8 cellular contexts compared by ENCODE assay signal in genomic region chr10:132434405-132435005, GRCh38. TPM values are rescaled to one million over a fixed set of nuclear protein-coding genes. Genes with fewer than 3 reads are reported as not detected.
A peak's percentile ranks its signal among the peaks of the same experiment; 100 is the strongest.
DNase-seq lines count a peak whose midpoint lies in the region; ATAC-seq, FAIRE-seq and TF ChIP-seq lines count a peak whose summit lies in the region.

No MANE protein-coding gene starts in this region.

- RAD21 ChIA-PET in GM12878 (lab: Charles Lee; ENCODE audit: unreplicated experiment): no interaction called here

- no peak for TF ChIP-seq POLR2A in GM12878 (IDR thresholded peaks at IDR 0.05; ENCODE audit: low read depth, low read length)

- H3K9me3 Mint-ChIP-seq in WTC11: peaks cover under 1% of the 10 kb centered on the region; the same call in 1 of the 2 replicates

- no peaks in the 10 kb centered on the region for H3K9me3 ChIP-seq in GM12878 (replicated peaks; ENCODE audit: control insufficient read depth, insufficient read depth, low read length)

- 30% methylated on average over 12 of the region's 12 CpGs for WGBS in GM12878 (ENCODE audit: insufficient coverage, insufficient replicate concordance, low lambda C conversion rate, missing lambda C conversion rate)

- H3K4me1 ChIP-seq in GM12878 (ENCODE audit: control insufficient read depth, insufficient read depth, low read length): no peaks in the 10 kb centered on the region

- H3K4me2 ChIP-seq in GM12878 (ENCODE audit: control insufficient read depth, insufficient read depth): peak overlapping the region; percentile 60; the same call in 1 of the 2 replicates

- no peaks in the 10 kb centered on the region for H3K27me3 ChIP-seq in GM12878 (replicated peaks in 1 of 2; ENCODE audit: control insufficient read depth in 2 of 2, insufficient read depth in 2 of 2, low read length in 1 of 2)

- no peaks in the 10 kb centered on the region for H3K36me3 Mint-ChIP-seq in WTC11

- POLR2A ChIA-PET in GM12878 (lab: Charles Lee): no interaction called here
- POLR2A ChIA-PET in WTC11 (lab: Charles Lee): no interaction called here

- BruUV-seq in GM12878 (replicated peaks; lab: Mats Ljungman, UMichigan): no TSS peak

- no peaks in the 10 kb centered on the region for H3K4me1 Mint-ChIP-seq in WTC11

- intact Hi-C loops in GM12878 (cut with micrococcal nuclease; ENCODE audit: unreplicated experiment): no loop called here

- TF ChIP-seq CTCF in GM12878 (IDR thresholded peaks at IDR 0.05 in 2 of 3, conservative IDR thresholded peaks at IDR 0.05 in 1 of 3; ENCODE audit: control insufficient read depth in 2 of 3, extremely low read depth in 1 of 3, insufficient read depth in 1 of 3, low read depth in 3 of 3, low read length in 3 of 3): no peak
- TF ChIP-seq CTCF in WTC11 (IDR thresholded peaks at IDR 0.05): no peak

- H2AFZ ChIP-seq in GM12878 (ENCODE audit: control insufficient read depth, low read depth, low read length): peak overlapping the region; percentile 88

- no peak for FAIRE-seq in GM12878 (lab: Jason Lieb, UNC)

- no peak for TF ChIP-seq EP300 in GM12878 (IDR thresholded peaks at IDR 0.05; ENCODE audit: borderline replicate concordance in 1 of 2, control insufficient read depth in 1 of 2, low read depth in 2 of 2, low read length in 2 of 2)

- SMC1A ChIA-PET in GM12878 (lab: Charles Lee; ENCODE audit: uncharacterized antibody, unreplicated experiment): no interaction called here

- H4K20me1 ChIP-seq in GM12878 (ENCODE audit: control insufficient read depth, insufficient read depth): no peaks in the 10 kb centered on the region

- peak; percentile 29 for DNase-seq in SHP77 treated with DMSO at 0.1 percent for 48 hours (lab: John Stamatoyannopoulos, UW)
- DNase-seq in GM12878 (ENCODE audit: low read depth, low spot score): no peak
- peak; percentile 50 to 63 for DNase-seq in stimulated activated CD4-positive, alpha-beta T cell treated with anti-CD3 and anti-CD28 coated beads, Interleukin-4, amount 100 ng/mL, for 48 hours (ENCODE audit: low read depth in 2 of 2)
- no peak for DNase-seq in WTC11 (ENCODE audit: low spot score)
- no peak for DNase-seq in DMS114 treated with DMSO at 0.1 percent for 48 hours (lab: John Stamatoyannopoulos, UW; ENCODE audit: unreplicated experiment)
- no peak for DNase-seq in AG08396 (ENCODE audit: low spot score)

- H3K79me2 ChIP-seq in GM12878 (ENCODE audit: control insufficient read depth, insufficient read depth, low read length): no peaks in the 10 kb centered on the region

- H3K4me3 Mint-ChIP-seq in WTC11: no peak overlapping the region

- H3K9ac ChIP-seq in GM12878 (ENCODE audit: control insufficient read depth, insufficient read depth, low read length): 0 out of 2 replicates have a peak overlapping the region, but pooled peaks have one; percentile 20

- no peak overlapping the region for H3K27ac ChIP-seq in GM12878 (ENCODE audit: control insufficient read depth, insufficient read depth)

- H3K36me3 ChIP-seq in GM12878 (ENCODE audit: control insufficient read depth in 2 of 2, insufficient read depth in 2 of 2, low read length in 1 of 2): no peaks in the 10 kb centered on the region

- no peak overlapping the region for H3K27ac Mint-ChIP-seq in WTC11

- H3K27me3 Mint-ChIP-seq in WTC11 (ENCODE audit: low read depth): no peaks in the 10 kb centered on the region

- ATAC-seq in GM21786 (IDR thresholded peaks at IDR 0.05; ENCODE audit: unreplicated experiment) (peak; percentile 58), GM12878 (0 out of 3 replicates have a peak, but pooled peaks have one; percentile 35), WTC11 (no peak; the same call in 1 of the 2 replicates), HG02840 (IDR thresholded peaks at IDR 0.05; ENCODE audit: low FRiP score, unreplicated experiment) (no peak)

- CTCF ChIA-PET in GM12878 (lab: Yijun Ruan, JAX) (no interaction called here), WTC11 (lab: Charles Lee) (interaction anchor here (1.1 kb wide), 1 partner anchor 37 kb away, joined by 3 read pairs; the partner anchor contains the start of gene PWWP2B)

- no peak overlapping the region for H3K4me3 ChIP-seq in GM12878

- no peak for TF ChIP-seq RAD21 in GM12878 (IDR thresholded peaks at IDR 0.05; ENCODE audit: insufficient read depth, low read depth, low read length)

- in situ Hi-C loops in GM12878 (cut with MboI): no loop called here

TF ChIP-seq in GM12878, 131 proteins besides CTCF, POLR2A, EP300 and RAD21 (continues in another document):
- no peak for TF ChIP-seq KLF5 (IDR thresholded peaks at IDR 0.05; ENCODE audit: partially characterized antibody)
- no peak for TF ChIP-seq POLR2AphosphoS5 (IDR thresholded peaks at IDR 0.05; ENCODE audit: low read length)
- no peak for TF ChIP-seq POU2F2 (IDR thresholded peaks at IDR 0.05; ENCODE audit: borderline replicate concordance, low read depth, low read length)
- TF ChIP-seq HDAC2 (IDR thresholded peaks at IDR 0.05): no peak

TF ChIP-seq in WTC11, 78 proteins besides CTCF, POLR2A, EP300 and RAD21 (continues in another document):
- TF ChIP-seq AR (CRISPR knock-in tag; IDR thresholded peaks at IDR 0.05) (no peak), SMAD4 (CRISPR knock-in tag; IDR thresholded peaks at IDR 0.05) (no peak), RORB (CRISPR knock-in tag; IDR thresholded peaks at IDR 0.05) (no peak), ZNF532 (CRISPR knock-in tag; IDR thresholded peaks at IDR 0.05; ENCODE audit: borderline replicate concordance) (no peak)

RNA-seq across cellular contexts. Expression of gene PWWP2B, which starts 37.5 kb away (rescaled TPM):
- total RNA-seq in GM12878 (2013; cell fraction: nucleolus; rRNA removed): 0.44 and 0.90 TPM in 2 replicates
- total RNA-seq in GM12878 (2014; rRNA removed) (0.38 and 0.56 TPM in 2 replicates), GM12878 (2014; rRNA removed; fragmentation: Illumina TruSeq; extraction: Trizol) (0.04 TPM in 1 of 2 replicates, not detected in the other), GM12878 (2021) (0.72 and 0.87 TPM in 2 replicates), WTC11 (2021) (12.2 to 14.1 TPM (median 13.6 TPM) in 3 replicates)
- polyA plus RNA-seq in GM12878 (2011; ENCODE audit: low read depth): not detected
- polyA plus RNA-seq in GM12878 (2011; rRNA removed) (not detected in 2 replicates), GM12878 (2014; fragmentation: Illumina TruSeq; extraction: Trizol) (0.04 TPM in 1 of 2 replicates, not detected in the other), GM12878 (2014; fragmentation: Nextera tagmentation; extraction: Ambion mirVana) (not detected), GM12878 (2014; rRNA removed) (0.30 and 0.59 TPM in 2 replicates), GM12878 (2016; fragmentation: Nextera tagmentation; extraction: Ambion mirVana) (under 1 TPM in 1 of 2 experiments, not detected in 1; 0.14 TPM)
- 0.03 TPM in 1 of 2 replicates, not detected in the other for polyA plus RNA-seq in GM12878 (2011; cell fraction: cytosol; rRNA removed)
- not detected in 2 replicates for polyA plus RNA-seq in GM12878 (2011; cell fraction: nucleus; rRNA removed)
- 0.22 and 0.49 TPM in 2 replicates for polyA plus RNA-seq in GM12878 (2012)
- not detected in 2 replicates for polyA minus RNA-seq in GM12878 (2011; rRNA and poly(A)+ RNA removed)
- polyA minus RNA-seq in GM12878 (2011; cell fraction: cytosol; rRNA and poly(A)+ RNA removed): 0.67 TPM in 1 of 2 replicates, not detected in the other
- polyA minus RNA-seq in GM12878 (2011; cell fraction: nucleus; rRNA and poly(A)+ RNA removed): not detected in 2 replicates

Comparison
In these comparisons a context has a peak if more than half of its experiments do, and no peak if none do; other contexts are left out.
1. ATAC-seq: peak in GM21786 (single experiment) and GM12878 (single experiment); none in WTC11 (single experiment) and HG02840 (single experiment).
2. DNase-seq: peak in SHP77 treated with DMSO at 0.1 percent for 48 hours (single experiment) and stimulated activated CD4-positive, alpha-beta T cell treated with anti-CD3 and anti-CD28 coated beads, Interleukin-4, amount 100 ng/mL, for 48 hours (2 of 2); none in GM12878 (single experiment), WTC11 (single experiment), DMS114 treated with DMSO at 0.1 percent for 48 hours (single experiment) and AG08396 (single experiment).